ENCODE assay signal across 22 cellular contexts in the genomic region with DNA sequence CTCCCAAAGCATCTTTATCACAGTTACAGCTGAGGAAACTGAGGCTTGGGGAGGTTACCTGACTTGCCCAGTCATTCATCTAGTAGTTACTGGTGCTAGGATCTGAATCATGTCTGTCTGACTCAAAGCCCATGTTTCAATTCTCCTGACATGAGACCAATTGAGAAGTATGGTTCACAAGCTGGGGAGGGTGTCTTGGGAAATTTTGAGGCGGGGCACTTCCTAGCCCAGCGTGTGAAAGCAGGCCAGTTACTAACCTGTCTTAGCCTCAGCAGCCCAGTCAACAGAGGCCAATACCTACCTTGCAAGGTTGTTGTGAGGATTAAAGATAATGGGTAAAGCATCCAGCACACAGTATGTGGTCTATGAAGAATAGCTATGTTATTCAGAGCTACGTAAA. TPM values are rescaled to one million over a fixed set of nuclear protein-coding genes. Genes with fewer than 3 reads are reported as not detected.
A peak's percentile ranks its signal among the peaks of the same experiment; 100 is the strongest.
DNase-seq lines count a peak whose midpoint lies in the region; ATAC-seq and TF ChIP-seq lines count a peak whose summit lies in the region.
"Had no signal": no experiment of that assay in that cellular context is flagged by ENCODE, and none has a peak within 500 bp of the region (broad histone marks: within the 10 kb centered on the region; RNA-seq: fewer than 3 reads in every experiment).

No MANE protein-coding gene starts in this region.

- H3K4me3 ChIP-seq in spleen, result no peak overlapping the region
- H3K4me3 ChIP-seq: A549, cardiac muscle cell, gastroesophageal sphincter, right atrium auricular region, transverse colon had no signal

- no peaks in the 10 kb centered on the region for H3K27me3 ChIP-seq in spleen (replicated peaks in 1 of 7)
- H3K27me3 ChIP-seq: cardiac muscle cell, gastroesophageal sphincter, right atrium auricular region, transverse colon had no signal

- H3K27ac ChIP-seq in spleen, result no peak overlapping the region
- H3K27ac ChIP-seq: A549, cardiac muscle cell, gastroesophageal sphincter, right atrium auricular region, transverse colon had no signal

- no peaks in the 10 kb centered on the region for H3K9me3 Mint-ChIP-seq in activated T-cell treated with anti-CD3 and anti-CD28 coated beads, Interleukin-2, amount 50 U/mL, for 72 hours
- no peaks in the 10 kb centered on the region for H3K9me3 Mint-ChIP-seq in WTC11
- peaks cover 5 to 6% of the 10 kb centered on the region in 2 donors for H3K9me3 Mint-ChIP-seq in stimulated activated naive CD8-positive, alpha-beta T cell treated with anti-CD3 and anti-CD28 coated beads, Interleukin-15, amount 100 ng/mL, for 72 hours
- H3K9me3 Mint-ChIP-seq: nephron progenitor cell had no signal

- no peaks in the 10 kb centered on the region for H3K9me3 ChIP-seq in spleen
- H3K9me3 ChIP-seq: A549, gastroesophageal sphincter, right atrium auricular region, transverse colon had no signal

- 25 to 91% (median 40%) methylated on average over 3 of the region's 3 CpGs for WGBS in spleen, 5 donors

- DNase-seq in activated T-cell treated with anti-CD3 and anti-CD28 coated beads, Interleukin-2, amount 50 U/mL, for 72 hours, result peak in 1 of 2 donors; percentile 29
- DNase-seq in activated T-cell treated with anti-CD3 and anti-CD28 coated beads for 4 hours, result no peak
- DNase-seq in WTC11 (ENCODE audit: low spot score), result no peak
- no peak for DNase-seq in stimulated activated naive CD8-positive, alpha-beta T cell treated with anti-CD3 and anti-CD28 coated beads, Interleukin-15, amount 100 ng/mL, for 72 hours
- DNase-seq in spleen, result no peak
- no peak for DNase-seq in A172 (ENCODE audit: low spot score)
- DNase-seq: activated CD8-positive, alpha-beta T cell treated with anti-CD3 and anti-CD28 coated beads for 36 hours; activated gamma-delta T cell; CD4-positive, CD25-positive, alpha-beta regulatory T cell; NCI-H1092; nephron progenitor cell; T1000; transverse colon had no signal

- peaks cover 0 to 25% (median 0%) of the 10 kb centered on the region in 6 donors for H3K36me3 ChIP-seq in spleen
- H3K36me3 ChIP-seq: cardiac muscle cell, right atrium auricular region, transverse colon had no signal

- H3K4me1 ChIP-seq in spleen, result no peaks in the 10 kb centered on the region
- H3K4me1 ChIP-seq: A549, transverse colon had no signal

- no peak for TF ChIP-seq POLR2A in spleen (IDR thresholded peaks at IDR 0.05)

- H3K4me1 Mint-ChIP-seq in activated T-cell treated with anti-CD3 and anti-CD28 coated beads, Interleukin-2, amount 50 U/mL, for 72 hours (ENCODE audit: low read depth), result peaks cover 6% of the 10 kb centered on the region
- peaks cover 18% of the 10 kb centered on the region for H3K4me1 Mint-ChIP-seq in WTC11
- no peaks in the 10 kb centered on the region for H3K4me1 Mint-ChIP-seq in stimulated activated naive CD8-positive, alpha-beta T cell treated with anti-CD3 and anti-CD28 coated beads, Interleukin-15, amount 100 ng/mL, for 72 hours
- H3K4me1 Mint-ChIP-seq: CD4-positive, CD25-positive, alpha-beta regulatory T cell; memory B cell; nephron progenitor cell had no signal

- peaks cover 40% of the 10 kb centered on the region for H3K27me3 Mint-ChIP-seq in activated T-cell treated with anti-CD3 and anti-CD28 coated beads, Interleukin-2, amount 50 U/mL, for 72 hours (ENCODE audit: low read depth)
- no peaks in the 10 kb centered on the region for H3K27me3 Mint-ChIP-seq in WTC11 (ENCODE audit: low read depth)
- H3K27me3 Mint-ChIP-seq in stimulated activated naive CD8-positive, alpha-beta T cell treated with anti-CD3 and anti-CD28 coated beads, Interleukin-15, amount 100 ng/mL, for 72 hours, result peaks cover 37% of the 10 kb centered on the region

- ATAC-seq in activated T-cell treated with anti-CD3 and anti-CD28 coated beads, Interleukin-2, amount 50 U/mL, for 72 hours (replicated peaks in 1 of 2), result peak; percentile 90 to 94
- ATAC-seq in HG02870 (IDR thresholded peaks at IDR 0.05; ENCODE audit: unreplicated experiment) (peak; percentile 70), WTC11 (peak; percentile 60; the same call in 1 of the 2 replicates), HG03175 (IDR thresholded peaks at IDR 0.05; ENCODE audit: unreplicated experiment) (no peak)
- peak; percentile 37 for ATAC-seq in stimulated activated naive CD8-positive, alpha-beta T cell treated with anti-CD3 and anti-CD28 coated beads, Interleukin-15, amount 100 ng/mL, for 72 hours
- ATAC-seq: A549; activated CD8-positive, alpha-beta T cell treated with anti-CD3 and anti-CD28 coated beads for 36 hours; gastroesophageal sphincter; HCT116 had no signal

- no peak overlapping the region for H3K4me3 Mint-ChIP-seq in activated T-cell treated with anti-CD3 and anti-CD28 coated beads, Interleukin-2, amount 50 U/mL, for 72 hours
- H3K4me3 Mint-ChIP-seq in WTC11, result no peak overlapping the region
- H3K4me3 Mint-ChIP-seq in stimulated activated naive CD8-positive, alpha-beta T cell treated with anti-CD3 and anti-CD28 coated beads, Interleukin-15, amount 100 ng/mL, for 72 hours, result no peak overlapping the region
- H3K4me3 Mint-ChIP-seq: activated CD8-positive, alpha-beta T cell treated with anti-CD3 and anti-CD28 coated beads for 36 hours; CD4-positive, CD25-positive, alpha-beta regulatory T cell; memory B cell; nephron progenitor cell had no signal

- CTCF ChIA-PET in WTC11 (lab: Charles Lee), result interaction anchor here (0.9 to 1.5 kb wide), 7 partner anchors 13 to 1033 kb away, joined by 3 to 6 read pairs (median 3); a partner anchor contains a TSS

- H3K27ac Mint-ChIP-seq in activated T-cell treated with anti-CD3 and anti-CD28 coated beads, Interleukin-2, amount 50 U/mL, for 72 hours, result no peak overlapping the region
- no peak overlapping the region for H3K27ac Mint-ChIP-seq in WTC11
- H3K27ac Mint-ChIP-seq in stimulated activated naive CD8-positive, alpha-beta T cell treated with anti-CD3 and anti-CD28 coated beads, Interleukin-15, amount 100 ng/mL, for 72 hours, result no peak overlapping the region
- H3K27ac Mint-ChIP-seq: activated CD8-positive, alpha-beta T cell treated with anti-CD3 and anti-CD28 coated beads for 36 hours; CD4-positive, CD25-positive, alpha-beta regulatory T cell; memory B cell; nephron progenitor cell had no signal

- no peaks in the 10 kb centered on the region for H3K36me3 Mint-ChIP-seq in activated T-cell treated with anti-CD3 and anti-CD28 coated beads, Interleukin-2, amount 50 U/mL, for 72 hours (ENCODE audit: insufficient read depth in 2 of 2)
- H3K36me3 Mint-ChIP-seq in WTC11, result no peaks in the 10 kb centered on the region
- H3K36me3 Mint-ChIP-seq: CD4-positive, CD25-positive, alpha-beta regulatory T cell; memory B cell had no signal

- TF ChIP-seq CTCF in WTC11 (IDR thresholded peaks at IDR 0.05) (no peak), spleen (IDR thresholded peaks at IDR 0.05 in 8 of 11, conservative IDR thresholded peaks at IDR 0.05 in 3 of 11) (no peak)

- intact Hi-C loops in spleen (cut with DNase I; ENCODE audit: low total_unique reads), result no loop called here

- POLR2A ChIA-PET in WTC11 (lab: Charles Lee), result no interaction called here

TF ChIP-seq in WTC11, 78 proteins besides CTCF, POLR2A, EP300 and RAD21 (continues in another document):
- TF ChIP-seq, protein P1, sequence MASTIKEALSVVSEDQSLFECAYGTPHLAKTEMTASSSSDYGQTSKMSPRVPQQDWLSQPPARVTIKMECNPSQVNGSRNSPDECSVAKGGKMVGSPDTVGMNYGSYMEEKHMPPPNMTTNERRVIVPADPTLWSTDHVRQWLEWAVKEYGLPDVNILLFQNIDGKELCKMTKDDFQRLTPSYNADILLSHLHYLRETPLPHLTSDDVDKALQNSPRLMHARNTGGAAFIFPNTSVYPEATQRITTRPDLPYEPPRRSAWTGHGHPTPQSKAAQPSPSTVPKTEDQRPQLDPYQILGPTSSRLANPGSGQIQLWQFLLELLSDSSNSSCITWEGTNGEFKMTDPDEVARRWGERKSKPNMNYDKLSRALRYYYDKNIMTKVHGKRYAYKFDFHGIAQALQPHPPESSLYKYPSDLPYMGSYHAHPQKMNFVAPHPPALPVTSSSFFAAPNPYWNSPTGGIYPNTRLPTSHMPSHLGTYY (CRISPR knock-in tag; IDR thresholded peaks at IDR 0.05), result no peak
- TF ChIP-seq FOXJ3 (CRISPR knock-in tag; IDR thresholded peaks at IDR 0.05; ENCODE audit: borderline replicate concordance), result no peak
- no peak for TF ChIP-seq ZNF263 (CRISPR knock-in tag; IDR thresholded peaks at IDR 0.05; ENCODE audit: low read depth)
- no peak for TF ChIP-seq MYBL2 (CRISPR knock-in tag; IDR thresholded peaks at IDR 0.05)
- TF ChIP-seq, protein P2, sequence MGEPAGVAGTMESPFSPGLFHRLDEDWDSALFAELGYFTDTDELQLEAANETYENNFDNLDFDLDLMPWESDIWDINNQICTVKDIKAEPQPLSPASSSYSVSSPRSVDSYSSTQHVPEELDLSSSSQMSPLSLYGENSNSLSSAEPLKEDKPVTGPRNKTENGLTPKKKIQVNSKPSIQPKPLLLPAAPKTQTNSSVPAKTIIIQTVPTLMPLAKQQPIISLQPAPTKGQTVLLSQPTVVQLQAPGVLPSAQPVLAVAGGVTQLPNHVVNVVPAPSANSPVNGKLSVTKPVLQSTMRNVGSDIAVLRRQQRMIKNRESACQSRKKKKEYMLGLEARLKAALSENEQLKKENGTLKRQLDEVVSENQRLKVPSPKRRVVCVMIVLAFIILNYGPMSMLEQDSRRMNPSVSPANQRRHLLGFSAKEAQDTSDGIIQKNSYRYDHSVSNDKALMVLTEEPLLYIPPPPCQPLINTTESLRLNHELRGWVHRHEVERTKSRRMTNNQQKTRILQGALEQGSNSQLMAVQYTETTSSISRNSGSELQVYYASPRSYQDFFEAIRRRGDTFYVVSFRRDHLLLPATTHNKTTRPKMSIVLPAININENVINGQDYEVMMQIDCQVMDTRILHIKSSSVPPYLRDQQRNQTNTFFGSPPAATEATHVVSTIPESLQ (CRISPR knock-in tag; IDR thresholded peaks at IDR 0.05), result no peak
- TF ChIP-seq, protein P3, sequence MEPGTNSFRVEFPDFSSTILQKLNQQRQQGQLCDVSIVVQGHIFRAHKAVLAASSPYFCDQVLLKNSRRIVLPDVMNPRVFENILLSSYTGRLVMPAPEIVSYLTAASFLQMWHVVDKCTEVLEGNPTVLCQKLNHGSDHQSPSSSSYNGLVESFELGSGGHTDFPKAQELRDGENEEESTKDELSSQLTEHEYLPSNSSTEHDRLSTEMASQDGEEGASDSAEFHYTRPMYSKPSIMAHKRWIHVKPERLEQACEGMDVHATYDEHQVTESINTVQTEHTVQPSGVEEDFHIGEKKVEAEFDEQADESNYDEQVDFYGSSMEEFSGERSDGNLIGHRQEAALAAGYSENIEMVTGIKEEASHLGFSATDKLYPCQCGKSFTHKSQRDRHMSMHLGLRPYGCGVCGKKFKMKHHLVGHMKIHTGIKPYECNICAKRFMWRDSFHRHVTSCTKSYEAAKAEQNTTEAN (CRISPR knock-in tag; IDR thresholded peaks at IDR 0.05), result no peak
- no peak for TF ChIP-seq NR1H2 (CRISPR knock-in tag; IDR thresholded peaks at IDR 0.05)
- no peak for TF ChIP-seq JUN (CRISPR knock-in tag; IDR thresholded peaks at IDR 0.05)

RNA-seq across cellular contexts. Expression of a gene that starts 37.0 kb away (rescaled TPM):
- total RNA-seq in activated T-cell treated with anti-CD3 and anti-CD28 coated beads, Interleukin-2, amount 50 U/mL, for 72 hours, result not detected
- total RNA-seq in WTC11 (2021) (0.13 to 0.23 TPM (median 0.16 TPM) in 3 replicates), spleen (not detected)
- polyA plus RNA-seq in spleen, result not detected
- 0.07 and 0.26 TPM in 2 replicates for total RNA-seq in A172 (2014; rRNA removed; shearing (Covaris generic))
- total RNA-seq: activated CD8-positive, alpha-beta T cell treated with anti-CD3 and anti-CD28 coated beads for 36 hours; cardiac muscle cell; CD4-positive, CD25-positive, alpha-beta regulatory T cell; Daoy; gastroesophageal sphincter; transverse colon had no signal
- polyA plus RNA-seq: A549; CD4-positive, CD25-positive, alpha-beta regulatory T cell had no signal
